2 cellular contexts compared by ENCODE assay signal in the genomic region with DNA sequence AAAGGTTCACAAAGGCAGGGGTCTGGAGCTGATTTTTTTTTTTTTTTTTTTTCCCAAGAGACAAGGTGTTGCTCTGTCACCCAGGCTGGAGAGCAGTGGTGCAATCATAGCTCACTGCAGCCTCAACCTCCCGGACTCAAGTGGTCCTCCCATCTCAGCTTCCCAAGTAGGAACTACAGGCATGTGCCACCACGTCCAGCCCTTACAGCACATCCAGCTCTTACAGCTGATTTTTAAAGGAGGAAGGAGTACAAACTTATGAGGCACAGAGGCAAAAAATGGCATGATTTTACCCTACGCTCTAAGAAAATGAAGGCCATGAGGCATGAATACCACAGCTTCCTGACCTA.
TF ChIP-seq lines count a peak whose summit lies in the region.

No MANE protein-coding gene starts in this region.

TF ChIP-seq in SK-N-SH, 30 proteins besides CTCF, POLR2A, EP300 and RAD21:
- TF ChIP-seq PBX3 (IDR thresholded peaks at IDR 0.05) (no peak), MXI1 (IDR thresholded peaks at IDR 0.05; ENCODE audit: low read depth, low read length) (no peak), POLR2AphosphoS5 (IDR thresholded peaks at IDR 0.05; ENCODE audit: low read depth, low read length) (no peak), TEAD4 (IDR thresholded peaks at IDR 0.05; ENCODE audit: borderline replicate concordance, insufficient read depth) (no peak), GATA2 (CRISPR knock-in tag; IDR thresholded peaks at IDR 0.05) (no peak), TAF1 (IDR thresholded peaks at IDR 0.05; ENCODE audit: borderline replicate concordance, low read depth, low read length) (no peak), FOXM1 (IDR thresholded peaks at IDR 0.05; ENCODE audit: low read depth) (no peak), YY1 (IDR thresholded peaks at IDR 0.05; ENCODE audit: low read depth) (no peak), CHD2 (IDR thresholded peaks at IDR 0.05; ENCODE audit: low read length, partially characterized antibody) (no peak), TCF12 (IDR thresholded peaks at IDR 0.05) (no peak), MEF2A (IDR thresholded peaks at IDR 0.05; ENCODE audit: borderline replicate concordance, low read depth) (no peak), RXRA (IDR thresholded peaks at IDR 0.05; ENCODE audit: borderline replicate concordance, low read depth) (no peak), SIN3A (IDR thresholded peaks at IDR 0.05; ENCODE audit: borderline replicate concordance, low read depth, low read length) (no peak), ELF1 (IDR thresholded peaks at IDR 0.05) (no peak)
- TF ChIP-seq, protein P1, sequence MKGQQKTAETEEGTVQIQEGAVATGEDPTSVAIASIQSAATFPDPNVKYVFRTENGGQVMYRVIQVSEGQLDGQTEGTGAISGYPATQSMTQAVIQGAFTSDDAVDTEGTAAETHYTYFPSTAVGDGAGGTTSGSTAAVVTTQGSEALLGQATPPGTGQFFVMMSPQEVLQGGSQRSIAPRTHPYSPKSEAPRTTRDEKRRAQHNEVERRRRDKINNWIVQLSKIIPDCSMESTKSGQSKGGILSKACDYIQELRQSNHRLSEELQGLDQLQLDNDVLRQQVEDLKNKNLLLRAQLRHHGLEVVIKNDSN (IDR thresholded peaks at IDR 0.05; ENCODE audit: borderline replicate concordance, low read depth), result no peak
- TF ChIP-seq, protein P2, sequence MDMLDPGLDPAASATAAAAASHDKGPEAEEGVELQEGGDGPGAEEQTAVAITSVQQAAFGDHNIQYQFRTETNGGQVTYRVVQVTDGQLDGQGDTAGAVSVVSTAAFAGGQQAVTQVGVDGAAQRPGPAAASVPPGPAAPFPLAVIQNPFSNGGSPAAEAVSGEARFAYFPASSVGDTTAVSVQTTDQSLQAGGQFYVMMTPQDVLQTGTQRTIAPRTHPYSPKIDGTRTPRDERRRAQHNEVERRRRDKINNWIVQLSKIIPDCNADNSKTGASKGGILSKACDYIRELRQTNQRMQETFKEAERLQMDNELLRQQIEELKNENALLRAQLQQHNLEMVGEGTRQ (IDR thresholded peaks at IDR 0.05; ENCODE audit: borderline replicate concordance, low read depth, low read length), result no peak
TF ChIP-seq in SK-N-SH: peak in this region for 0.

TF ChIP-seq in SK-N-SH treated with all-trans-retinoic acid at 6 μM for 48 hours, 23 proteins besides CTCF, POLR2A, EP300 and RAD21 (continued from another document):
- TF ChIP-seq CSDC2 (CRISPR knock-in tag; IDR thresholded peaks at IDR 0.05), result no peak
